Comparison of ENCODE assay signal across 8 cellular contexts in the genomic region with DNA sequence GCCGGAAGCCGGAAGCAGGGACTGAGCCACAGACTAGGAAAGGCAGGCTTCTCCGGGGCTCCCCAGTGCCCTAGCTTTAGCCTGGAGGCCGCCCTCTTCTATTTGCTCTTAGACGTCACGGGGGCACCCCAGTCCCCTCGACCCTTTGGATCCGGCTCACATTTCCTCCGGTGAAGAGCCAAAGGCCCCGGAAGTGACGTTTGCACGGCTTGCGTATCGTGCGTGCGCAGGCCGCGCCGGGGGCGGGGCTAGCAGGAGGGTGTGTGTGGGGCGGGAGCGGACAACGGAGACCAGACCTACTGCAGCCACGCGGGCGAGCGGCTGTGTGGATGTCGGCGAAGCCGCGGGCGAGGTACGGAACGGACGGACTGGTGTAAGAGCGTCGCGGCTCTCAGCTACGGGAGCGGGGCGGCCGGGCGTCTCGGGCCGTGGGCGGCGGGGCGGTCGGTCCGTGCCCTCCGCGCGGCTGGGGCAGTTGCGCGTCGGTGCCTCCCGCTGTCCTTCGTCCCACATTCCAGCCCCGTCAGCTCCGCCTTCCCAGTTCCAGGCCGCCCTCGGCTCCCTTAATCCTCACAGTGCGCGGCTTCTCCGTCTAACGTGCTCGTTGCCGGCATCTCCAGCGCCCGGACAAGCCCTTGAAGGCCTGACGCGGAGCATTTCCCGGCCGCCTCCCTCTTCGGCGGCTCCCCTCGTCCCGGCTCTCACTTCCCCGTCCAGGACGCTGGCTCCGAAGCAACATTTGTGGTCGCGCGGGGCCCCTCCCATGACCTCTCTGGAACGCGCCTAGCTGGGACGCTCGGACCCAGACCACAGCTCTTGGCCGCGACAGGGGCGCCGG. TPM values are rescaled to one million over a fixed set of nuclear protein-coding genes. Genes with fewer than 3 reads are reported as not detected.
A peak's percentile ranks its signal among the peaks of the same experiment; 100 is the strongest.
DNase-seq lines count a peak whose midpoint lies in the region; ATAC-seq, FAIRE-seq and TF ChIP-seq lines count a peak whose summit lies in the region.

No MANE protein-coding gene starts in this region.

- peak overlapping the region; percentile 59 for H2AFZ ChIP-seq in smooth muscle cell (ENCODE audit: low read depth)

- H3K36me3 ChIP-seq in bronchial epithelial cell (ENCODE audit: control insufficient read depth, insufficient read depth, low read length) (no peaks in the 10 kb centered on the region), smooth muscle cell (ENCODE audit: low read depth) (no peaks in the 10 kb centered on the region)

- H3F3A ChIP-seq in smooth muscle cell (ENCODE audit: low read depth) = peaks cover 13% of the 10 kb centered on the region

- under 1% methylated on average over 67 of the region's 92 CpGs for WGBS in smooth muscle cell (ENCODE audit: low lambda C conversion rate)

- DNase-seq in AG04450 (ENCODE audit: low read depth, low spot score) (peak; percentile 94), NCI-H2196 treated with DMSO at 0.1 percent for 48 hours (lab: John Stamatoyannopoulos, UW; ENCODE audit: unreplicated experiment) (peak; percentile 91), bronchial epithelial cell (ENCODE audit: low read depth) (peak; percentile 92), iPS-NIHi7 (ENCODE audit: extremely low spot score) (peak; percentile 97), smooth muscle cell (lab: John Stamatoyannopoulos, UW; ENCODE audit: unreplicated experiment) (peak; percentile 93)

- H3K4me3 ChIP-seq in AG04450 (ENCODE audit: low read depth, low read length) (peak overlapping the region; percentile 87), WI38 (ENCODE audit: low read depth, low read length) (peak overlapping the region; percentile 88), bronchial epithelial cell (ENCODE audit: low read depth, low read length) (peak overlapping the region; percentile 64), smooth muscle cell (peak overlapping the region; percentile 69)

- peak overlapping the region; percentile 99 for H3K27ac ChIP-seq in AG04450 (ENCODE audit: low read depth, low read length)
- H3K27ac ChIP-seq in smooth muscle cell (ENCODE audit: low read depth) = peak overlapping the region; percentile 98

- no peak for FAIRE-seq in bronchial epithelial cell (lab: Jason Lieb, UNC)

- peaks cover 15% of the 10 kb centered on the region for H4K20me1 ChIP-seq in smooth muscle cell (ENCODE audit: low read depth)

- peaks cover 4% of the 10 kb centered on the region; the same call in 1 of the 2 replicates for H3K9me3 ChIP-seq in AG04450 (ENCODE audit: control insufficient read depth, insufficient read depth, low read length)
- H3K9me3 ChIP-seq in smooth muscle cell (replicated peaks; ENCODE audit: low read depth) = no peaks in the 10 kb centered on the region

- peak overlapping the region; percentile 96 for H3K9ac ChIP-seq in smooth muscle cell (ENCODE audit: low read depth)

- no peaks in the 10 kb centered on the region for H3K27me3 ChIP-seq in AG04450 (ENCODE audit: control insufficient read depth, insufficient read depth, low read length)
- H3K27me3 ChIP-seq in bronchial epithelial cell (ENCODE audit: control insufficient read depth, insufficient read depth, low read length) = no peaks in the 10 kb centered on the region
- no peaks in the 10 kb centered on the region for H3K27me3 ChIP-seq in smooth muscle cell (ENCODE audit: low read depth)

- POLR2A ChIA-PET in AG04450 (lab: Yijun Ruan, JAX) = interaction anchor here (0.5 to 2.5 kb wide), 10 partner anchors 10 to 286 kb away, joined by 3 to 17 read pairs (median 4); a partner anchor contains a TSS

- peak overlapping the region; percentile 90 for H3K4me2 ChIP-seq in smooth muscle cell

- TF ChIP-seq CTCF in AG04450 (IDR thresholded peaks at IDR 0.05; ENCODE audit: low read depth, low read length) = no peak
- 0 out of 2 replicates have a peak, but pooled peaks have one; percentile 10 for TF ChIP-seq CTCF in WI38 (IDR thresholded peaks at IDR 0.05; ENCODE audit: low read depth, low read length)
- no peak for TF ChIP-seq CTCF in bronchial epithelial cell (IDR thresholded peaks at IDR 0.05; ENCODE audit: insufficient read depth, low read length, severe bottlenecking)
- no peak for TF ChIP-seq CTCF in smooth muscle cell (IDR thresholded peaks at IDR 0.05; ENCODE audit: borderline replicate concordance, insufficient read depth, poor library complexity, severe bottlenecking)

- CTCF ChIA-PET in AG04450 (lab: Charles Lee) = no interaction called here

- H3K4me1 ChIP-seq in smooth muscle cell (ENCODE audit: low read depth) = no peaks in the 10 kb centered on the region

- ATAC-seq in GM18907 (IDR thresholded peaks at IDR 0.05; ENCODE audit: unreplicated experiment) (peak; percentile 95), HG03139 (IDR thresholded peaks at IDR 0.05; ENCODE audit: unreplicated experiment) (peak; percentile 90)

- H3K79me2 ChIP-seq in smooth muscle cell (ENCODE audit: low read depth) = peaks cover 35% of the 10 kb centered on the region

RNA-seq across cellular contexts. Expression of a gene that starts 25.8 kb away (rescaled TPM):
- polyA plus RNA-seq in AG04450 (2011; rRNA removed) = 14.7 and 14.8 TPM in 2 replicates
- polyA minus RNA-seq in AG04450 (2011; rRNA and poly(A)+ RNA removed) = 13.4 and 17.1 TPM in 2 replicates
- 3.2 and 5.0 TPM in 2 replicates for total RNA-seq in bronchial epithelial cell
- 6.3 and 8.1 TPM in 2 replicates for total RNA-seq in smooth muscle cell
- polyA plus RNA-seq in smooth muscle cell = 3.9 and 4.8 TPM in 2 replicates

Comparison
In these comparisons a context has a peak if more than half of its experiments do, and no peak if none do; other contexts are left out.
1. Peak in every context shown above with its lines: DNase-seq, ATAC-seq, H3K4me3 ChIP-seq and H3K27ac ChIP-seq.